In genomic region chr3:190764231-190764630, GRCh38 we compare ENCODE assay signal across 6 cellular contexts.
"Had no signal": no experiment of that assay in that cellular context is flagged by ENCODE, and none has a peak within 500 bp of the region (broad histone marks: within the 10 kb centered on the region; RNA-seq: fewer than 3 reads in every experiment).

No MANE protein-coding gene starts in this region.

- H3K4me3 Mint-ChIP-seq: GM23338, H9 had no signal

- H3K4me3 ChIP-seq: GM23338, K562 had no signal

- H3K27ac Mint-ChIP-seq: GM23338 had no signal

- DNase-seq: H9, HCEC 1CT, IMR-90, KG1 had no signal

- ATAC-seq: GM23338, K562 had no signal

- H3K9me3 Mint-ChIP-seq: GM23338, H9 had no signal
